In the genomic region with DNA sequence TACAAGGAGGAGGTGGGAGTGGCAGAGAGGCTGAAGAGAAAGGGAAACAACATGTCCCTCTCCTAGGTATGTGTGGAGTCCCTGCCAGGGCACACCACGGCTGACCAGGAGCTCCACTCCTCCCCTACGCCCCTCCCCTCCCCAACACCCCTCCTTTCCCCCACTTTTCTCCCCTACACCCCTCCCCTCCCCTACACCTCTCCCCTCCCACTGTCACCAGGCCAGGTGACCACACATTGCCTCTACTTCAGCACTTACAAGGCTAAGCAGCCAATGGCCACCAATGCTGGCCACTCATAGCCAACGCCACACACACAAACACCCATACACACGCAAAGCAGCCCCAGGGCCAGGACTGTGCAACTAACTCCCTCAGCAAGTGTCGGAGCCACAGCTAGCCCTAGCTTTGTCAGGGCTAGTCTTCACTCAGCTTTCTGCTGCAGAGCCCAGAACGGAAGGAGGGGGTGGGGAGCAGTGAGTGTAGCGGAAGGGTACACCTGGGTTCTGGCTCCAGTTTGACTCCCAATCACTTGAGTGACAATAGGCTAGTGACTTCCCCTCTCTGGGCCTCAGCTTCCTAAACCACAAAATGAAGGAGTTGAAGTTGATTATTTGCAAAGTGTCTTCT, we compare ENCODE assay signal across 9 cellular contexts. TPM values are rescaled to one million over a fixed set of nuclear protein-coding genes. Genes with fewer than 3 reads are reported as not detected.
DNase-seq lines count a peak whose midpoint lies in the region; ATAC-seq and TF ChIP-seq lines count a peak whose summit lies in the region.
"Had no signal": no experiment of that assay in that cellular context is flagged by ENCODE, and none has a peak within 500 bp of the region (broad histone marks: within the 10 kb centered on the region; RNA-seq: fewer than 3 reads in every experiment).

No MANE protein-coding gene starts in this region.

- H3K36me3 Mint-ChIP-seq in activated B cell treated with CpG ODN at 0.5 μM for 24 hours (ENCODE audit: low read depth) (no peaks in the 10 kb centered on the region), chondrocyte (ENCODE audit: low read depth) (peaks cover 5% of the 10 kb centered on the region)

- H3K27ac Mint-ChIP-seq in activated B cell treated with CpG ODN at 0.5 μM for 24 hours (no peak overlapping the region), chondrocyte (ENCODE audit: unreplicated experiment) (peak overlapping the region; percentile 89)

- H3K27me3 Mint-ChIP-seq in activated B cell treated with CpG ODN at 0.5 μM for 24 hours (peaks cover under 1% of the 10 kb centered on the region), chondrocyte (ENCODE audit: low read depth) (no peaks in the 10 kb centered on the region)

- H3K4me3 Mint-ChIP-seq in activated B cell treated with CpG ODN at 0.5 μM for 24 hours (peak overlapping the region; percentile 67), chondrocyte (ENCODE audit: unreplicated experiment) (no peak overlapping the region)

- in situ Hi-C loops in GM13976 (cut with MboI; ENCODE audit: low sequenced_read_pairs, unreplicated experiment): loop anchor here (5.0 to 25.0 kb wide), 2 partner anchors 92 to 228 kb away; a partner anchor contains a TSS

- peak; percentile 75 for ATAC-seq in activated B cell treated with CpG ODN at 0.5 μM for 24 hours (ENCODE audit: low read depth)
- no peak for ATAC-seq in HG02571 (IDR thresholded peaks at IDR 0.05; ENCODE audit: unreplicated experiment)
- no peak for ATAC-seq in GM18502 (IDR thresholded peaks at IDR 0.05; ENCODE audit: poor library complexity, unreplicated experiment)
- no peak for ATAC-seq in HG03135 (IDR thresholded peaks at IDR 0.05; ENCODE audit: unreplicated experiment)
- ATAC-seq: Panc1 had no signal

- intact Hi-C loops in activated B cell treated with CpG ODN at 0.5 μM for 24 hours (cut with micrococcal nuclease): no loop called here

- DNase-seq in GM13976 (ENCODE audit: low spot score) (peak; percentile 60), activated B cell treated with CpG ODN at 0.5 μM for 24 hours (no peak), chondrocyte (ENCODE audit: low spot score) (no peak), pons (ENCODE audit: low spot score) (no peak)
- DNase-seq in stimulated activated CD4-positive, alpha-beta T cell treated with anti-CD3 and anti-CD28 coated beads, Interleukin-2, amount 100 ng/mL, for 24 hours: peak; percentile 64 to 66

- CTCF ChIA-PET in activated B cell treated with CpG ODN at 0.5 μM for 24 hours (lab: Charles Lee): interaction anchor here (0.8 to 1.1 kb wide), 3 partner anchors 9 to 112 kb away, joined by 3 to 6 read pairs (median 3); no protein-coding TSS in a partner anchor

- H3K4me1 Mint-ChIP-seq in activated B cell treated with CpG ODN at 0.5 μM for 24 hours (peaks cover 19% of the 10 kb centered on the region), chondrocyte (ENCODE audit: low read depth) (peaks cover 77% of the 10 kb centered on the region)

- no peak for TF ChIP-seq CTCF in GM13976 (IDR thresholded peaks at IDR 0.05; ENCODE audit: borderline replicate concordance, control extremely low read depth, extremely low read depth, insufficient read depth, missing control alignments)
- TF ChIP-seq CTCF in activated B cell treated with CpG ODN at 0.5 μM for 24 hours (IDR thresholded peaks at IDR 0.05): no peak
- no peak for TF ChIP-seq CTCF in chondrocyte (IDR thresholded peaks at IDR 0.05)

- no peaks in the 10 kb centered on the region for H3K9me3 Mint-ChIP-seq in activated B cell treated with CpG ODN at 0.5 μM for 24 hours
- H3K9me3 Mint-ChIP-seq in chondrocyte (ENCODE audit: low read depth): no peaks in the 10 kb centered on the region

- POLR2A ChIA-PET in activated B cell treated with CpG ODN at 0.5 μM for 24 hours (lab: Charles Lee): interaction anchor here (0.6 to 1.9 kb wide), 2 partner anchors 27 to 185 kb away, joined by 3 to 5 read pairs; a partner anchor contains a TSS

RNA-seq across cellular contexts. Expression of a gene that starts 8.2 kb away (rescaled TPM):
- total RNA-seq in activated B cell treated with CpG ODN at 0.5 μM for 24 hours (0.10 and 0.20 TPM in 2 replicates), chondrocyte (501 to 877 TPM (median 874 TPM) in 3 replicates)

RNA-seq across cellular contexts. Expression of a gene that starts 26.7 kb away (rescaled TPM):
- total RNA-seq in activated B cell treated with CpG ODN at 0.5 μM for 24 hours (211 and 233 TPM in 2 replicates), chondrocyte (164 to 203 TPM (median 164 TPM) in 3 replicates)

RNA-seq across cellular contexts. Expression of a gene that starts 43.8 kb away (rescaled TPM):
- total RNA-seq in activated B cell treated with CpG ODN at 0.5 μM for 24 hours (71.5 and 75.6 TPM in 2 replicates), chondrocyte (49.9 to 63.4 TPM (median 61.3 TPM) in 3 replicates)

Comparison
In these comparisons a context has a peak if more than half of its experiments do, and no peak if none do; other contexts are left out.
1. DNase-seq: peak in GM13976 (single experiment) and stimulated activated CD4-positive, alpha-beta T cell treated with anti-CD3 and anti-CD28 coated beads, Interleukin-2, amount 100 ng/mL, for 24 hours (2 of 2); none in activated B cell treated with CpG ODN at 0.5 μM for 24 hours (single experiment), chondrocyte (single experiment) and pons (single experiment).
2. RNA of a gene that starts 8.2 kb away (total RNA-seq): 501 to 877 TPM in chondrocyte; 0.10 to 0.20 TPM in activated B cell treated with CpG ODN at 0.5 μM for 24 hours; every median in the first group is over 100 times any median in the second.